Comparison of ENCODE assay signal across 17 cellular contexts in genomic region chr12:6547566-6547965, GRCh38. TPM values are rescaled to one million over a fixed set of nuclear protein-coding genes. Genes with fewer than 3 reads are reported as not detected.
DNase-seq lines count a peak whose midpoint lies in the region; ATAC-seq and TF ChIP-seq lines count a peak whose summit lies in the region.
"Had no signal": no experiment of that assay in that cellular context is flagged by ENCODE, and none has a peak within 500 bp of the region (broad histone marks: within the 10 kb centered on the region; RNA-seq: fewer than 3 reads in every experiment).

No MANE protein-coding gene starts in this region.

- H3K27me3 ChIP-seq in esophagus muscularis mucosa (no peaks in the 10 kb centered on the region), psoas muscle (ENCODE audit: insufficient read depth in 3 of 3, low read length in 2 of 3) (no peaks in the 10 kb centered on the region)

- H3K27ac ChIP-seq in esophagus muscularis mucosa (replicated peaks in 1 of 4), result peak overlapping the region; percentile 93 to 96 (median 94)
- H3K27ac ChIP-seq in psoas muscle, result peak overlapping the region; percentile 100

- CTCF ChIA-PET in AG04449 (lab: Yijun Ruan, JAX), result interaction anchor here (16.1 to 16.9 kb wide), 2 partner anchors 10 to 15 kb away, joined by 203 to 235 read pairs; partner anchors contain the start of genes GAPDH and NOP2

- no peak for ATAC-seq in psoas muscle
- ATAC-seq in HG03097 (IDR thresholded peaks at IDR 0.05; ENCODE audit: low FRiP score, unreplicated experiment), result no peak
- no peak for ATAC-seq in T-helper 17 cell

- H3K4me1 ChIP-seq in esophagus muscularis mucosa (peaks cover 50 to 54% (median 51%) of the 10 kb centered on the region in 4 donors), psoas muscle (peaks cover 24% of the 10 kb centered on the region)

- H3K4me3 Mint-ChIP-seq in HFFc6 (peak overlapping the region; percentile 83), T-helper 17 cell (no peak overlapping the region)
- H3K4me3 Mint-ChIP-seq: activated CD4-positive, alpha-beta memory T cell treated with anti-CD3 and anti-CD28 coated beads, Interleukin-2, amount 10 ng/mL, durations not matched to agents 7 days and 5 days; B cell had no signal

- TF ChIP-seq EP300 in esophagus muscularis mucosa (IDR thresholded peaks at IDR 0.05), result no peak

- no peaks in the 10 kb centered on the region for H3K9me3 ChIP-seq in esophagus muscularis mucosa
- H3K9me3 ChIP-seq in psoas muscle, result no peaks in the 10 kb centered on the region
- no peaks in the 10 kb centered on the region for H3K9me3 ChIP-seq in T-helper 17 cell (ENCODE audit: control insufficient read depth, low read length, poor library complexity, severe bottlenecking)

- no peak for TF ChIP-seq POLR2A in esophagus muscularis mucosa (IDR thresholded peaks at IDR 0.05; ENCODE audit: low read depth)

- H3K9me3 Mint-ChIP-seq in HFFc6, result no peaks in the 10 kb centered on the region
- H3K9me3 Mint-ChIP-seq: activated CD4-positive, alpha-beta memory T cell treated with anti-CD3 and anti-CD28 coated beads, Interleukin-2, amount 10 ng/mL, durations not matched to agents 7 days and 5 days; naive B cell had no signal

- H3K36me3 ChIP-seq in esophagus muscularis mucosa, result peaks cover 7 to 81% (median 68%) of the 10 kb centered on the region in 4 donors
- peaks cover 0 to 75% of the 10 kb centered on the region in 2 donors for H3K36me3 ChIP-seq in psoas muscle (ENCODE audit: insufficient read depth in 1 of 2, low read depth in 1 of 2)

- peak overlapping the region; percentile 44 for H3K4me3 ChIP-seq in AG04449 (ENCODE audit: low read depth, low read length)
- H3K4me3 ChIP-seq in esophagus muscularis mucosa, result no peak overlapping the region
- no peak overlapping the region for H3K4me3 ChIP-seq in psoas muscle

- H3K27ac Mint-ChIP-seq in HFFc6, result peak overlapping the region; percentile 93
- H3K27ac Mint-ChIP-seq in T-helper 17 cell, result no peak overlapping the region
- H3K27ac Mint-ChIP-seq: activated CD4-positive, alpha-beta memory T cell treated with anti-CD3 and anti-CD28 coated beads, Interleukin-2, amount 10 ng/mL, durations not matched to agents 7 days and 5 days; B cell had no signal

- 84% methylated on average over 1 of the region's 1 CpG for whole genome bisulfite sequencing in esophagus muscularis mucosa
- WGBS in psoas muscle, 3 donors, result 67 to 85% (median 77%) methylated on average over 1 of the region's 1 CpG

- POLR2A ChIA-PET in AG04449 (lab: Yijun Ruan, JAX), result interaction anchor here (1.4 to 10.4 kb wide), 2 partner anchors 10 to 55 kb away, joined by 3 to 359 read pairs; partner anchors contain the start of genes GAPDH and MRPL51

- H3K4me1 Mint-ChIP-seq in HFFc6 (ENCODE audit: low read depth) (peaks cover 64% of the 10 kb centered on the region), T-helper 17 cell (peaks cover 12% of the 10 kb centered on the region)

- TF ChIP-seq CTCF in AG04449 (IDR thresholded peaks at IDR 0.05; ENCODE audit: insufficient read depth, low read length, missing control alignments) (no peak), HFFc6 (IDR thresholded peaks at IDR 0.05) (no peak), esophagus muscularis mucosa (IDR thresholded peaks at IDR 0.05) (no peak), psoas muscle (IDR thresholded peaks at IDR 0.05) (no peak)

- intact Hi-C loops in esophagus muscularis mucosa (cut with DNase I), result no loop called here
- intact Hi-C loops in psoas muscle (cut with DNase I), result no loop called here

- H3K27me3 Mint-ChIP-seq in HFFc6 (ENCODE audit: insufficient read depth) (peaks cover 2% of the 10 kb centered on the region; the same call in 1 of the 2 replicates), T-helper 17 cell (no peaks in the 10 kb centered on the region)
- H3K27me3 Mint-ChIP-seq: activated CD4-positive, alpha-beta memory T cell treated with anti-CD3 and anti-CD28 coated beads, Interleukin-2, amount 10 ng/mL, durations not matched to agents 7 days and 5 days; B cell; naive B cell had no signal

- DNase-seq in AG04449 (ENCODE audit: low read depth, low spot score), result no peak
- DNase-seq in HFFc6, result no peak
- DNase-seq in esophagus muscularis mucosa (ENCODE audit: extremely low spot score), result no peak
- peak in 1 of 2 donors; percentile 1 for DNase-seq in psoas muscle
- no peak for DNase-seq in NCI-H1105 (lab: John Stamatoyannopoulos, UW)
- DNase-seq in NOMO-1 (lab: John Stamatoyannopoulos, UW; ENCODE audit: unreplicated experiment in 2 of 2), result no peak
- DNase-seq in T-helper 17 cell, result no peak
- DNase-seq: activated CD4-positive, alpha-beta memory T cell treated with anti-CD3 and anti-CD28 coated beads, Interleukin-2, amount 10 ng/mL, durations not matched to agents 7 days and 5 days; activated effector memory CD4-positive, alpha-beta T cell treated with Interleukin-2 at 50 U/mL for 16 hours; aorta; DND-41; naive B cell; NCI-H1930; NCI-H774; SHP77 had no signal

- H3K36me3 Mint-ChIP-seq in HFFc6 (ENCODE audit: low read depth), result peaks cover 36% of the 10 kb centered on the region
- H3K36me3 Mint-ChIP-seq in T-helper 17 cell (ENCODE audit: low read depth), result peaks cover 9% of the 10 kb centered on the region

RNA-seq across cellular contexts. Expression of gene IFFO1, which starts 8.3 kb away (rescaled TPM):
- total RNA-seq in HFFc6 (2021; fragmentation: NEBNext Ultra II Directional; extraction: Animal tissue kit (Norgen Biotek cat#: 25700)), result 10 to 100 TPM; 25.9 to 35.6 (median 29.2) TPM
- total RNA-seq in esophagus muscularis mucosa (10 to 100 TPM; 12.1 to 26.2 (median 20.8) TPM), psoas muscle (10 to 100 TPM; 12.6 to 26.3 (median 18.0) TPM), T-helper 17 cell (10 to 100 TPM; 29.3 to 37.3 TPM)
- polyA plus RNA-seq in psoas muscle, result 1 to 10 TPM; 6.7 to 8.9 (median 8.3) TPM

RNA-seq across cellular contexts. Expression of gene GAPDH, which starts 13.2 kb away (rescaled TPM):
- 1,000 to 10,000 TPM; 6,263 to 7,539 (median 6,900) TPM for total RNA-seq in HFFc6 (2021; fragmentation: NEBNext Ultra II Directional; extraction: Animal tissue kit (Norgen Biotek cat#: 25700))
- total RNA-seq in esophagus muscularis mucosa, result 1,000 to 10,000 TPM; 2,279 to 3,578 (median 2,742) TPM
- over 10,000 TPM in 2 of 4 donors, 1,000 to 10,000 TPM in 2; 7,136 to 10,782 (median 8,991) TPM for total RNA-seq in psoas muscle
- over 10,000 TPM in 2 of 3 donors, 1,000 to 10,000 TPM in 1; 9,788 to 18,891 (median 16,487) TPM for polyA plus RNA-seq in psoas muscle
- 100 to 1,000 TPM; 640 to 695 TPM for total RNA-seq in T-helper 17 cell

RNA-seq across cellular contexts. Expression of gene NOP2, which starts 20.5 kb away (rescaled TPM):
- 10 to 100 TPM; 39.5 to 60.5 (median 42.6) TPM for total RNA-seq in HFFc6 (2021; fragmentation: NEBNext Ultra II Directional; extraction: Animal tissue kit (Norgen Biotek cat#: 25700))
- total RNA-seq in esophagus muscularis mucosa (10 to 100 TPM; 17.9 to 32.3 (median 19.5) TPM), psoas muscle (10 to 100 TPM; 29.8 to 62.2 (median 52.9) TPM), T-helper 17 cell (100 to 1,000 TPM in 1 of 2 donors, 10 to 100 TPM in 1; 90.0 to 122 TPM)
- polyA plus RNA-seq in psoas muscle, result 10 to 100 TPM; 44.1 to 67.0 (median 66.4) TPM

RNA-seq across cellular contexts. Expression of gene NCAPD2, which starts 53.7 kb away (rescaled TPM):
- 10 to 100 TPM; 42.2 to 75.9 (median 65.4) TPM for total RNA-seq in HFFc6 (2021; fragmentation: NEBNext Ultra II Directional; extraction: Animal tissue kit (Norgen Biotek cat#: 25700))
- total RNA-seq in esophagus muscularis mucosa (10 to 100 TPM; 13.9 to 26.1 (median 24.7) TPM), psoas muscle (10 to 100 TPM; 10.1 to 13.4 (median 11.2) TPM), T-helper 17 cell (10 to 100 TPM; 16.9 to 24.3 TPM)
- polyA plus RNA-seq in psoas muscle, result 1 to 10 TPM; 3.9 to 9.5 (median 5.9) TPM

RNA-seq across cellular contexts. Expression of gene MRPL51, which starts 54.5 kb away (rescaled TPM):
- 100 to 1,000 TPM; 227 to 290 (median 257) TPM for total RNA-seq in HFFc6 (2021; fragmentation: NEBNext Ultra II Directional; extraction: Animal tissue kit (Norgen Biotek cat#: 25700))
- total RNA-seq in esophagus muscularis mucosa (100 to 1,000 TPM in 1 of 4 donors, 10 to 100 TPM in 3; 62.3 to 105 (median 81.3) TPM), psoas muscle (100 to 1,000 TPM; 202 to 250 (median 227) TPM), T-helper 17 cell (10 to 100 TPM; 36.6 to 42.2 TPM)
- polyA plus RNA-seq in psoas muscle, result 100 to 1,000 TPM; 153 to 217 (median 180) TPM
